4 cellular contexts compared by ENCODE assay signal in the genomic region with DNA sequence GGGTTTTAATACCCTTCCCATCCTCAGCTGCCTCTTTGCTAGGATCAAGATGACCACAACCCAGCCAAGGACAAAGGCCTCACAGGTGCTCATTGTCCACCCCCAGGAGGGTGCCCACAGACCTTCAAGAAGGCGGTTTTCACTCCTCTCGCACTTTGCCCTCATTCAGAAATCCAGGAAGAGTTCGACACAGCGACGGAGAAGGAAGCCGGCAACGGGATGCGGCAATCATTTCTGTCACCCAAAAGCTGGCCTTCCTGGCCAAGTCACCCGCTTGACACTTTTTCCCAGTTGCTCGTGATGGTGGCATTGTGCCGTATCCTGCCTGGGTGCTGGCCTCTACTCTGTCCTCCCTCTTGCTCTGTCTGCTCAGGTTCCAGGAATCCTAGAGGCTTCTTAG.
DNase-seq lines count a peak whose midpoint lies in the region; TF ChIP-seq lines count a peak whose summit lies in the region.
"Not testable (repeated sequence)": the region's sequence is repeated elsewhere in the genome, so short reads cannot be mapped to it uniquely, and the experiment has no call there.

No MANE protein-coding gene starts in this region.

- not testable (repeated sequence) for H3K9me3 Mint-ChIP-seq in activated naive CD4-positive, alpha-beta T cell treated with anti-CD3 and anti-CD28 coated beads, Interleukin-2, amount 50 U/mL, for 24 hours
- peaks cover 32% of the 10 kb centered on the region for H3K9me3 Mint-ChIP-seq in neural progenitor cell

- not testable (repeated sequence) for H2AFZ ChIP-seq in neural progenitor cell (replicated peaks)

- not testable (repeated sequence) for H3K36me3 ChIP-seq in neural progenitor cell, spleen

- not testable (repeated sequence) for H3K79me2 ChIP-seq in neural progenitor cell (ENCODE audit: low read depth)

- not testable (repeated sequence) for H3K36me3 Mint-ChIP-seq in activated naive CD4-positive, alpha-beta T cell treated with anti-CD3 and anti-CD28 coated beads, Interleukin-2, amount 50 U/mL, for 24 hours; neural progenitor cell

- H3K27ac Mint-ChIP-seq in activated naive CD4-positive, alpha-beta T cell treated with anti-CD3 and anti-CD28 coated beads, Interleukin-2, amount 50 U/mL, for 24 hours: not testable (repeated sequence)
- H3K27ac Mint-ChIP-seq in neural progenitor cell: peak overlapping the region; percentile 46

- H3K27me3 ChIP-seq in neural progenitor cell: not testable (repeated sequence)
- peaks cover 0 to 20% (median 0%) of the 10 kb centered on the region in 7 donors for H3K27me3 ChIP-seq in spleen (replicated peaks in 1 of 7)

- H3K27me3 Mint-ChIP-seq in activated naive CD4-positive, alpha-beta T cell treated with anti-CD3 and anti-CD28 coated beads, Interleukin-2, amount 50 U/mL, for 24 hours; neural progenitor cell (ENCODE audit: insufficient read depth, low read depth): not testable (repeated sequence)

- H3F3A ChIP-seq in neural progenitor cell (ENCODE audit: low read depth): not testable (repeated sequence)

- H3K9me3 ChIP-seq in neural progenitor cell (ENCODE audit: low read depth); spleen: not testable (repeated sequence)

- WGBS in spleen, 5 donors: 92 to 98% (median 96%) methylated on average over 11 of the region's 11 CpGs

- not testable (repeated sequence) for TF ChIP-seq CTCF in neural progenitor cell (IDR thresholded peaks at IDR 0.05); spleen (IDR thresholded peaks at IDR 0.05 in 8 of 11, conservative IDR thresholded peaks at IDR 0.05 in 3 of 11)

- TF ChIP-seq POLR2A in spleen (IDR thresholded peaks at IDR 0.05): not testable (repeated sequence)

- H3K27ac ChIP-seq in neural progenitor cell, spleen: not testable (repeated sequence)

- intact Hi-C loops in cardiac septum (cut with DNase I); spleen (cut with DNase I; ENCODE audit: low total_unique reads): not testable (repeated sequence)

- H3K4me3 ChIP-seq in neural progenitor cell, spleen: not testable (repeated sequence)

- not testable (repeated sequence) for H3K9ac ChIP-seq in neural progenitor cell

- peaks cover 17% of the 10 kb centered on the region for H3K4me1 Mint-ChIP-seq in activated naive CD4-positive, alpha-beta T cell treated with anti-CD3 and anti-CD28 coated beads, Interleukin-2, amount 50 U/mL, for 24 hours
- not testable (repeated sequence) for H3K4me1 Mint-ChIP-seq in neural progenitor cell

- DNase-seq in cardiac septum (ENCODE audit: low spot score) (peak; percentile 55), spleen (peak; percentile 59)
- DNase-seq in neural progenitor cell (ENCODE audit: low spot score): not testable (repeated sequence)

- peak overlapping the region; percentile 3 for H3K4me3 Mint-ChIP-seq in activated naive CD4-positive, alpha-beta T cell treated with anti-CD3 and anti-CD28 coated beads, Interleukin-2, amount 50 U/mL, for 24 hours
- not testable (repeated sequence) for H3K4me3 Mint-ChIP-seq in neural progenitor cell

- not testable (repeated sequence) for H3K4me2 ChIP-seq in neural progenitor cell

- H3K4me1 ChIP-seq in neural progenitor cell: peaks cover 13% of the 10 kb centered on the region
- H3K4me1 ChIP-seq in spleen: not testable (repeated sequence)

- not testable (repeated sequence) for H4K20me1 ChIP-seq in neural progenitor cell (ENCODE audit: low read depth)
